In the genomic region with DNA sequence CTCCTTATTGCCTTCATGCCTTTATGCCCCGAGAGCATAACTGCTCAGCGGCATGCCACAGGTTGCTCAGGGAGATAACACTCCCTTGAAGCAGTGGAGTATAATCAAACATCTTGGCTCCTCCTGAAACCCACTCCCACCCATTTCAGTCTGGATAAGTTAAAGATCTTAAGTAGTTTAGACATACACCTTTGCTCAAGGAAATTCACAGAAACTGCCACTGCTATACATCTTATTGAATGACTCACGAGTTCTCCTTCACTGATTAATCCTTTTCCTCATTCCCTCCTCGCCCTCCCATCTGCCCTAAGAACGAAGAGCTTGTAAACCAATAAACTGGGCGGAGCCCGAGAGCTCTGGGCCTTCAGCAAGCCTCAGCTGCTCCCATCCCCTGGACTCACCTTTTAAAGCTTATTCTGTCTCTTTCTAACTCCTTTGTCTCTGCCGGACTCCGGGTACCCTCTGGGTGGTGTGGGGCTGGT, we compare ENCODE assay signal across 13 cellular contexts. TPM values are rescaled to one million over a fixed set of nuclear protein-coding genes. Genes with fewer than 3 reads are reported as not detected.
"Had no signal": no experiment of that assay in that cellular context is flagged by ENCODE, and none has a peak within 500 bp of the region (broad histone marks: within the 10 kb centered on the region; RNA-seq: fewer than 3 reads in every experiment).

No MANE protein-coding gene starts in this region.

RNA-seq across cellular contexts. Expression of a gene that starts 7.6 kb away (rescaled TPM):
- total RNA-seq: activated naive CD4-positive, alpha-beta T cell treated with anti-CD3 and anti-CD28 coated beads for 36 hours; glomerular endothelial cell; mesothelial cell of epicardium; pulmonary artery endothelial cell had no signal
- polyA plus RNA-seq: pancreas had no signal

RNA-seq across cellular contexts. Expression of a gene that starts 42.8 kb away (rescaled TPM):
- total RNA-seq: activated naive CD4-positive, alpha-beta T cell treated with anti-CD3 and anti-CD28 coated beads for 36 hours; activated T-cell treated with anti-CD3 and anti-CD28 coated beads, Interleukin-2, amount 50 U/mL, for 4 hours; esophagus muscularis mucosa; glomerular endothelial cell; left lobe of liver; lung; mesothelial cell of epicardium; pancreas; pulmonary artery endothelial cell; sciatic nerve; spleen; T-cell; upper lobe of right lung had no signal
- polyA plus RNA-seq: lung, pancreas, spleen had no signal
